ENCODE assay signal across 33 cellular contexts in genomic region chr14:67646136-67646535, GRCh38. TPM values are rescaled to one million over a fixed set of nuclear protein-coding genes. Genes with fewer than 3 reads are reported as not detected.
"Had no signal": no experiment of that assay in that cellular context is flagged by ENCODE, and none has a peak within 500 bp of the region (broad histone marks: within the 10 kb centered on the region; RNA-seq: fewer than 3 reads in every experiment).

No MANE protein-coding gene starts in this region.

- H3K27ac Mint-ChIP-seq: activated CD4-positive, alpha-beta memory T cell treated with anti-CD3 and anti-CD28 coated beads, Interleukin-2, amount 10 ng/mL, durations not matched to agents 7 days and 5 days; activated CD4-positive, alpha-beta T cell treated with anti-CD3 and anti-CD28 coated beads, Interleukin-2, amount 10 ng/mL, durations not matched to agents 7 days and 5 days; activated naive CD8-positive, alpha-beta T cell treated with anti-CD3 and anti-CD28 coated beads, Interleukin-2, amount 50 U/mL, for 24 hours; activated T-helper 17 cell treated with anti-CD3 and anti-CD28 coated beads, Interleukin-2, amount 50 U/mL, for 72 hours had no signal

- H3K36me3 ChIP-seq: ovary had no signal

- H3K9me3 ChIP-seq: heart left ventricle, left ventricle myocardium inferior, mucosa of descending colon, ovary, prostate gland, right atrium auricular region, spleen had no signal

- H3K4me1 ChIP-seq: prostate gland, right atrium auricular region, spleen had no signal

- ATAC-seq: activated naive CD8-positive, alpha-beta T cell treated with anti-CD3 and anti-CD28 coated beads, Interleukin-2, amount 50 U/mL, for 24 hours; activated T-cell treated with anti-CD3 and anti-CD28 coated beads, Interleukin-2, amount 50 U/mL, for 4 hours; activated T-helper 17 cell treated with anti-CD3 and anti-CD28 coated beads, Interleukin-2, amount 50 U/mL, for 72 hours; effector memory CD8-positive, alpha-beta T cell; mucosa of descending colon; SK-N-SH treated with all-trans-retinoic acid at 6 μM for 48 hours had no signal

- H3K27ac ChIP-seq: ovary, prostate gland, right atrium auricular region, spleen had no signal

- H3K9me3 Mint-ChIP-seq: activated CD4-positive, alpha-beta memory T cell treated with anti-CD3 and anti-CD28 coated beads, Interleukin-2, amount 10 ng/mL, durations not matched to agents 7 days and 5 days; activated CD4-positive, alpha-beta T cell treated with anti-CD3 and anti-CD28 coated beads, Interleukin-2, amount 10 ng/mL, durations not matched to agents 7 days and 5 days; activated naive CD8-positive, alpha-beta T cell treated with anti-CD3 and anti-CD28 coated beads, Interleukin-2, amount 50 U/mL, for 24 hours; activated T-cell treated with anti-CD3 and anti-CD28 coated beads, Interleukin-2, amount 50 U/mL, for 4 hours; activated T-helper 17 cell treated with anti-CD3 and anti-CD28 coated beads, Interleukin-2, amount 50 U/mL, for 72 hours; effector memory CD8-positive, alpha-beta T cell; immature natural killer cell had no signal

- H3K4me3 Mint-ChIP-seq: activated CD4-positive, alpha-beta memory T cell treated with anti-CD3 and anti-CD28 coated beads, Interleukin-2, amount 10 ng/mL, durations not matched to agents 7 days and 5 days; activated CD4-positive, alpha-beta T cell treated with anti-CD3 and anti-CD28 coated beads, Interleukin-2, amount 10 ng/mL, durations not matched to agents 7 days and 5 days; activated naive CD8-positive, alpha-beta T cell treated with anti-CD3 and anti-CD28 coated beads, Interleukin-2, amount 50 U/mL, for 24 hours; activated T-cell treated with anti-CD3 and anti-CD28 coated beads, Interleukin-2, amount 50 U/mL, for 4 hours; activated T-helper 17 cell treated with anti-CD3 and anti-CD28 coated beads, Interleukin-2, amount 50 U/mL, for 72 hours; effector memory CD8-positive, alpha-beta T cell; immature natural killer cell had no signal

- H3K27me3 ChIP-seq: heart left ventricle, ovary, right atrium auricular region, spleen had no signal

- H3K4me3 ChIP-seq: heart left ventricle, left ventricle myocardium inferior, lung, mucosa of descending colon, ovary, prostate gland, right atrium auricular region, spleen had no signal

- H3K27me3 Mint-ChIP-seq: activated CD4-positive, alpha-beta memory T cell treated with anti-CD3 and anti-CD28 coated beads, Interleukin-2, amount 10 ng/mL, durations not matched to agents 7 days and 5 days; activated CD4-positive, alpha-beta T cell treated with anti-CD3 and anti-CD28 coated beads, Interleukin-2, amount 10 ng/mL, durations not matched to agents 7 days and 5 days; activated naive CD8-positive, alpha-beta T cell treated with anti-CD3 and anti-CD28 coated beads, Interleukin-2, amount 50 U/mL, for 24 hours; activated T-helper 17 cell treated with anti-CD3 and anti-CD28 coated beads, Interleukin-2, amount 50 U/mL, for 72 hours; effector memory CD8-positive, alpha-beta T cell had no signal

- DNase-seq: activated CD4-positive, alpha-beta memory T cell treated with anti-CD3 and anti-CD28 coated beads, Interleukin-2, amount 10 ng/mL, durations not matched to agents 7 days and 5 days; activated CD4-positive, alpha-beta T cell treated with anti-CD3 and anti-CD28 coated beads for 1 hour; activated CD4-positive, alpha-beta T cell treated with anti-CD3 and anti-CD28 coated beads, Interleukin-2, amount 10 ng/mL, durations not matched to agents 7 days and 5 days; activated gamma-delta T cell treated with Interleukin-2 at 50 U/mL for 16 hours; activated naive CD4-positive, alpha-beta T cell treated with anti-CD3 and anti-CD28 coated beads, Interleukin-2, amount 50 U/mL, for 16 hours; activated naive CD8-positive, alpha-beta T cell treated with anti-CD3 and anti-CD28 coated beads, Interleukin-2, amount 50 U/mL, for 24 hours; activated T-cell treated with anti-CD3 and anti-CD28 coated beads, Interleukin-2, amount 50 U/mL, for 4 hours; amygdala; caudate nucleus; cortex of kidney; effector memory CD8-positive, alpha-beta T cell; hypothalamus; immature natural killer cell; left ventricle myocardium inferior; mesendoderm; mucosa of descending colon; ovary; spleen; stimulated activated naive CD4-positive, alpha-beta T cell treated with Interleukin-2 at 50 U/mL for 16 hours; T-helper 2 cell; trophoblast cell had no signal

RNA-seq across cellular contexts. Expression of gene RDH12, which starts 55.5 kb away (rescaled TPM):
- total RNA-seq: activated CD4-positive, alpha-beta memory T cell treated with anti-CD3 and anti-CD28 coated beads, Interleukin-2, amount 10 ng/mL, durations not matched to agents 7 days and 5 days; activated CD4-positive, alpha-beta T cell treated with anti-CD3 and anti-CD28 coated beads, Interleukin-2, amount 10 ng/mL, durations not matched to agents 7 days and 5 days; activated T-helper 17 cell treated with anti-CD3 and anti-CD28 coated beads, Interleukin-2, amount 50 U/mL, for 72 hours; chondrocyte; fibroblast of lung; fibroblast of villous mesenchyme; heart left ventricle; kidney epithelial cell; left ventricle myocardium inferior; mucosa of descending colon; myocyte; right atrium auricular region; spleen had no signal
- polyA plus RNA-seq: fibroblast of lung, heart left ventricle, neural cell had no signal
